Comparison of ENCODE assay signal across 20 cellular contexts in the genomic region with DNA sequence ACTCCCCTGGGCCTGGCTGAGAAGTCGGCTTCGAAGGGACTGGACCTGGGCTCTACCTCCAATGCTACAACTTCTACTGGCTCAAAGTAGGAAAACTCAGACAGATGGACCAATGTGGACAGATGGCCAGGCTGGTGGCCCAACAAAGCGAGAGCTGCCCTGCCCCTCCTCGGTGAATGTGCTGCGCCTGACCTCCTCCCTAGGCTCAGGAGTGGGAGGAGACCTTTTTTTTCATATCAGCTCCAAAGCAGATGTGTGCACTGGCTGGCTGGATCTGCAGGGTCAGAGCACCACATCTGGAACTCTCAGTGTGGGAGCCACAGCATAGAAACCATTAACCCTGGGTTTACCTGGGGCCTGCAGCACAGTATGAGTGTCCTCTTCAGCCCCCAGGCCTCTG. TPM values are rescaled to one million over a fixed set of nuclear protein-coding genes. Genes with fewer than 3 reads are reported as not detected.
DNase-seq lines count a peak whose midpoint lies in the region; ATAC-seq and TF ChIP-seq lines count a peak whose summit lies in the region.
"Had no signal": no experiment of that assay in that cellular context is flagged by ENCODE, and none has a peak within 500 bp of the region (broad histone marks: within the 10 kb centered on the region; RNA-seq: fewer than 3 reads in every experiment).

No MANE protein-coding gene starts in this region.

- no peak overlapping the region for H3K4me3 ChIP-seq in SK-N-SH (ENCODE audit: low read depth in 2 of 2, low read length in 1 of 2)
- H3K4me3 ChIP-seq in fibroblast of lung (replicated peaks in 1 of 4; ENCODE audit: control extremely low read depth in 1 of 4, insufficient read depth in 1 of 4, low read depth in 3 of 4, low read length in 4 of 4): no peak overlapping the region
- no peak overlapping the region for H3K4me3 ChIP-seq in neural progenitor cell
- H3K4me3 ChIP-seq in upper lobe of left lung: no peak overlapping the region

- H3K4me3 Mint-ChIP-seq in neural progenitor cell: no peak overlapping the region
- H3K4me3 Mint-ChIP-seq in stimulated activated memory B cell treated with anti-CD40 and anti-IgM and Interleukin-4, amounts not matched to agents 10 μg/mL and 1 μg/mL and 100 μg/mL, for 72 hours: no peak overlapping the region
- H3K4me3 Mint-ChIP-seq: H9; stimulated activated naive CD8-positive, alpha-beta T cell treated with anti-CD3 and anti-CD28 coated beads, Interleukin-15, Interleukin-2, amounts not matched to agents 100 ng/mL and 50 ng/mL, for 24 hours had no signal

- H3K9ac ChIP-seq in SK-N-SH (no peak overlapping the region), fibroblast of lung (ENCODE audit: insufficient read depth, low read length) (peak overlapping the region; percentile 12), neural progenitor cell (no peak overlapping the region)

- no peak for TF ChIP-seq EP300 in SK-N-SH (IDR thresholded peaks at IDR 0.05; ENCODE audit: borderline replicate concordance in 1 of 2, low read depth in 1 of 2, low read length in 1 of 2)
- TF ChIP-seq EP300 in upper lobe of left lung (IDR thresholded peaks at IDR 0.05): no peak

- H4K20me1 ChIP-seq in SK-N-SH (ENCODE audit: insufficient read depth) (peaks cover 87% of the 10 kb centered on the region), fibroblast of lung (ENCODE audit: control insufficient read depth, extremely low read depth, insufficient read depth, low read length) (no peaks in the 10 kb centered on the region), neural progenitor cell (ENCODE audit: low read depth) (peaks cover 42% of the 10 kb centered on the region)

- TF ChIP-seq RAD21 in SK-N-SH (IDR thresholded peaks at IDR 0.05; ENCODE audit: low read length): no peak

- POLR2A ChIA-PET in SK-N-SH (lab: Yijun Ruan, JAX): no interaction called here

- peak overlapping the region; percentile 29 for H3K27ac Mint-ChIP-seq in neural progenitor cell
- no peak overlapping the region for H3K27ac Mint-ChIP-seq in stimulated activated memory B cell treated with anti-CD40 and anti-IgM and Interleukin-4, amounts not matched to agents 10 μg/mL and 1 μg/mL and 100 μg/mL, for 72 hours
- H3K27ac Mint-ChIP-seq: stimulated activated naive CD8-positive, alpha-beta T cell treated with anti-CD3 and anti-CD28 coated beads, Interleukin-15, Interleukin-2, amounts not matched to agents 100 ng/mL and 50 ng/mL, for 24 hours had no signal

- H2AFZ ChIP-seq in SK-N-SH (ENCODE audit: low read depth): no peak overlapping the region
- no peak overlapping the region for H2AFZ ChIP-seq in fibroblast of lung (ENCODE audit: low read length)
- H2AFZ ChIP-seq in neural progenitor cell (replicated peaks): no peak overlapping the region

- peaks cover 2% of the 10 kb centered on the region for H3K36me3 Mint-ChIP-seq in neural progenitor cell
- peaks cover 16% of the 10 kb centered on the region for H3K36me3 Mint-ChIP-seq in stimulated activated memory B cell treated with anti-CD40 and anti-IgM and Interleukin-4, amounts not matched to agents 10 μg/mL and 1 μg/mL and 100 μg/mL, for 72 hours

- CTCF ChIA-PET in SK-N-SH (lab: Yijun Ruan, JAX): interaction anchor here (0.8 to 8.2 kb wide), 8 partner anchors 10 to 200 kb away, joined by 3 to 76 read pairs (median 3); partner anchors contain the start of gene HSD11B2

- no peak for ATAC-seq in SK-N-SH treated with all-trans-retinoic acid at 6 μM for 48 hours
- ATAC-seq in upper lobe of left lung (ENCODE audit: low FRiP score in 2 of 2): peak in 1 of 2 donors; percentile 12
- ATAC-seq in GM21423 (IDR thresholded peaks at IDR 0.05; ENCODE audit: unreplicated experiment): no peak
- no peak for ATAC-seq in stimulated activated memory B cell treated with anti-CD40 and anti-IgM and Interleukin-4, amounts not matched to agents 10 μg/mL and 1 μg/mL and 100 μg/mL, for 72 hours

- TF ChIP-seq POLR2A in upper lobe of left lung (IDR thresholded peaks at IDR 0.05): no peak

- H3K4me1 ChIP-seq in SK-N-SH (ENCODE audit: control insufficient read depth in 1 of 2, insufficient read depth in 2 of 2, low read depth in 1 of 2, low read length in 1 of 2) (peaks cover 14 to 56% of the 10 kb centered on the region in 2 experiments; a peak in 3 of 4 replicates), fibroblast of lung (ENCODE audit: control insufficient read depth, extremely low read depth, insufficient read depth, low read length) (peaks cover 19% of the 10 kb centered on the region), neural progenitor cell (no peaks in the 10 kb centered on the region), upper lobe of left lung (peaks cover 61 to 90% (median 74%) of the 10 kb centered on the region in 4 donors)

- H3K27me3 Mint-ChIP-seq in neural progenitor cell (ENCODE audit: insufficient read depth, low read depth): peaks cover 5% of the 10 kb centered on the region
- H3K27me3 Mint-ChIP-seq in stimulated activated memory B cell treated with anti-CD40 and anti-IgM and Interleukin-4, amounts not matched to agents 10 μg/mL and 1 μg/mL and 100 μg/mL, for 72 hours: no peaks in the 10 kb centered on the region
- H3K27me3 Mint-ChIP-seq: stimulated activated naive CD8-positive, alpha-beta T cell treated with anti-CD3 and anti-CD28 coated beads, Interleukin-15, Interleukin-2, amounts not matched to agents 100 ng/mL and 50 ng/mL, for 24 hours had no signal

- TF ChIP-seq CTCF in SK-N-SH (IDR thresholded peaks at IDR 0.05) (no peak), fibroblast of lung (conservative IDR thresholded peaks at IDR 0.05 in 1 of 2, IDR thresholded peaks at IDR 0.05 in 1 of 2; ENCODE audit: low read depth in 1 of 2, low read length in 2 of 2) (no peak), neural progenitor cell (IDR thresholded peaks at IDR 0.05) (no peak), upper lobe of left lung (IDR thresholded peaks at IDR 0.05) (no peak)

- no peaks in the 10 kb centered on the region for H3K9me3 ChIP-seq in SK-N-SH
- H3K9me3 ChIP-seq in fibroblast of lung (ENCODE audit: control insufficient read depth, insufficient read depth, low read depth, low read length): no peaks in the 10 kb centered on the region
- H3K9me3 ChIP-seq in neural progenitor cell (ENCODE audit: low read depth): no peaks in the 10 kb centered on the region
- no peaks in the 10 kb centered on the region for H3K9me3 ChIP-seq in upper lobe of left lung

- H3F3A ChIP-seq in SK-N-SH (replicated peaks; ENCODE audit: insufficient read depth): no peaks in the 10 kb centered on the region
- no peaks in the 10 kb centered on the region for H3F3A ChIP-seq in neural progenitor cell (ENCODE audit: low read depth)

- no peaks in the 10 kb centered on the region for H3K9me3 Mint-ChIP-seq in neural progenitor cell
- H3K9me3 Mint-ChIP-seq in stimulated activated memory B cell treated with anti-CD40 and anti-IgM and Interleukin-4, amounts not matched to agents 10 μg/mL and 1 μg/mL and 100 μg/mL, for 72 hours: no peaks in the 10 kb centered on the region
- H3K9me3 Mint-ChIP-seq: H9; stimulated activated naive CD8-positive, alpha-beta T cell treated with anti-CD3 and anti-CD28 coated beads, Interleukin-15, Interleukin-2, amounts not matched to agents 100 ng/mL and 50 ng/mL, for 24 hours had no signal

- peaks cover 0 to 4% of the 10 kb centered on the region in 2 experiments for H3K36me3 ChIP-seq in SK-N-SH (replicated peaks in 1 of 2; ENCODE audit: control insufficient read depth in 1 of 2, insufficient read depth in 2 of 2, low read length in 1 of 2)
- peaks cover 2% of the 10 kb centered on the region for H3K36me3 ChIP-seq in fibroblast of lung (ENCODE audit: control insufficient read depth, insufficient read depth, low read length)
- H3K36me3 ChIP-seq in neural progenitor cell: no peaks in the 10 kb centered on the region
- H3K36me3 ChIP-seq in upper lobe of left lung: peaks cover 0 to 11% (median 0%) of the 10 kb centered on the region in 4 donors

- H3K27ac ChIP-seq in SK-N-SH (ENCODE audit: low read depth in 2 of 2, low read length in 1 of 2) (peak overlapping the region in 1 of 2 experiments; percentile 30; a peak in 1 of 4 replicates), fibroblast of lung (ENCODE audit: insufficient read depth, low read length) (no peak overlapping the region), neural progenitor cell (no peak overlapping the region), upper lobe of left lung (peak overlapping the region; percentile 70 to 88 (median 84))

- H3K27me3 ChIP-seq in SK-N-SH (ENCODE audit: insufficient read depth) (no peaks in the 10 kb centered on the region), fibroblast of lung (ENCODE audit: control insufficient read depth, insufficient read depth, low read length) (no peaks in the 10 kb centered on the region), neural progenitor cell (no peaks in the 10 kb centered on the region), upper lobe of left lung (no peaks in the 10 kb centered on the region)

- 96% methylated on average over 3 of the region's 5 CpGs for WGBS in SK-N-SH (ENCODE audit: low lambda C conversion rate)
- 72 to 93% methylated on average over 5 of the region's 5 CpGs for WGBS in upper lobe of left lung, 2 donors

- no peak for DNase-seq in SK-N-SH
- no peak for DNase-seq in fibroblast of lung (ENCODE audit: low read depth in 2 of 2)
- no peak for DNase-seq in neural progenitor cell (ENCODE audit: low spot score)
- no peak for DNase-seq in upper lobe of left lung
- no peak for DNase-seq in NCI-H2196 (lab: John Stamatoyannopoulos, UW; ENCODE audit: unreplicated experiment)
- DNase-seq: activated CD4-positive, alpha-beta T cell treated with anti-CD3 and anti-CD28 coated beads for 4 hours; activated T-cell treated with anti-CD3 and anti-CD28 coated beads, Interleukin-2, amount 50 U/mL, for 48 hours; COR-L47; H9; NCI-H1092; NCI-H226; SW 1271 had no signal

- H3K4me1 Mint-ChIP-seq in neural progenitor cell: peaks cover 14% of the 10 kb centered on the region
- peaks cover 72% of the 10 kb centered on the region for H3K4me1 Mint-ChIP-seq in stimulated activated memory B cell treated with anti-CD40 and anti-IgM and Interleukin-4, amounts not matched to agents 10 μg/mL and 1 μg/mL and 100 μg/mL, for 72 hours

- no peaks in the 10 kb centered on the region for H3K9me2 ChIP-seq in SK-N-SH

- H3K4me2 ChIP-seq in SK-N-SH (peak overlapping the region; percentile 44; the same call in 1 of the 2 replicates), fibroblast of lung (ENCODE audit: extremely low read depth, insufficient read depth, low read length) (no peak overlapping the region), neural progenitor cell (no peak overlapping the region)

- H3K79me2 ChIP-seq in SK-N-SH (ENCODE audit: insufficient read depth) (peaks cover 61% of the 10 kb centered on the region), fibroblast of lung (ENCODE audit: control insufficient read depth, insufficient read depth, low read length) (peaks cover 30% of the 10 kb centered on the region), neural progenitor cell (ENCODE audit: low read depth) (no peaks in the 10 kb centered on the region)

RNA-seq across cellular contexts. Expression of gene ATP6V0D1, which starts 20.8 kb away (rescaled TPM):
- polyA plus RNA-seq in SK-N-SH (2012; rRNA removed): 111 and 135 TPM in 2 replicates
- polyA plus RNA-seq in SK-N-SH (2012; cell fraction: cytosol; rRNA removed): 86.6 and 113 TPM in 2 replicates
- 102 and 104 TPM in 2 replicates for polyA plus RNA-seq in SK-N-SH (2012; cell fraction: nucleus; rRNA removed)
- 68.1 and 91.2 TPM in 2 replicates for total RNA-seq in fibroblast of lung
- polyA plus RNA-seq in fibroblast of lung: 183 and 230 TPM in 2 replicates
- 128 and 158 TPM in 2 replicates for polyA plus RNA-seq in fibroblast of lung (2012)
- polyA minus RNA-seq in fibroblast of lung (ENCODE audit: low replicate concordance): 647 and 705 TPM in 2 replicates
- 29.7 and 42.0 TPM in 2 replicates for total RNA-seq in neural progenitor cell (ENCODE audit: low replicate concordance)
- total RNA-seq in upper lobe of left lung: 100 to 1,000 TPM in 4 of 6 donors, 10 to 100 TPM in 2; 69.1 to 221 (median 147) TPM

RNA-seq across cellular contexts. Expression of gene AGRP, which starts 23.2 kb away (rescaled TPM):
- polyA plus RNA-seq in SK-N-SH (2012; rRNA removed) (not detected in 2 replicates), fibroblast of lung (not detected in 2 replicates)
- polyA plus RNA-seq in SK-N-SH (2012; cell fraction: cytosol; rRNA removed): not detected in 2 replicates
- polyA plus RNA-seq in SK-N-SH (2012; cell fraction: nucleus; rRNA removed): not detected in 2 replicates
- total RNA-seq in fibroblast of lung (not detected in 2 replicates), neural progenitor cell (ENCODE audit: low replicate concordance) (not detected in 2 replicates), upper lobe of left lung (1 to 10 TPM in 3 of 6 donors, not detected in 3; 3.5 to 7.6 (median 3.8) TPM)
- polyA plus RNA-seq in fibroblast of lung (2012): not detected in 2 replicates
- polyA minus RNA-seq in fibroblast of lung (ENCODE audit: low replicate concordance): not detected in 2 replicates
- total RNA-seq: A172, aorta, H9, lower leg skin, OCI-LY7 had no signal

RNA-seq across cellular contexts. Expression of gene HSD11B2, which starts 29.2 kb away (rescaled TPM):
- 0.19 and 0.23 TPM in 2 replicates for polyA plus RNA-seq in SK-N-SH (2012; rRNA removed)
- polyA plus RNA-seq in SK-N-SH (2012; cell fraction: cytosol; rRNA removed): 0.08 and 0.10 TPM in 2 replicates
- 0.58 and 0.75 TPM in 2 replicates for polyA plus RNA-seq in SK-N-SH (2012; cell fraction: nucleus; rRNA removed)
- under 0.01 TPM in 1 of 2 replicates, not detected in the other for total RNA-seq in fibroblast of lung
- 0.09 and 0.15 TPM in 2 replicates for polyA plus RNA-seq in fibroblast of lung
- 0.14 and 0.26 TPM in 2 replicates for polyA plus RNA-seq in fibroblast of lung (2012)
- not detected in 2 replicates for polyA minus RNA-seq in fibroblast of lung (ENCODE audit: low replicate concordance)
- 1.6 TPM in 1 of 2 replicates, not detected in the other for total RNA-seq in neural progenitor cell (ENCODE audit: low replicate concordance)
- total RNA-seq in upper lobe of left lung: 1 to 10 TPM in 5 of 6 donors, under 1 TPM in 1; 0.78 to 5.0 (median 1.6) TPM
- total RNA-seq: A172, OCI-LY7 had no signal

RNA-seq across cellular contexts. Expression of gene ZDHHC1, which starts 43.9 kb away (rescaled TPM):
- polyA plus RNA-seq in SK-N-SH (2012; rRNA removed): 14.2 and 15.8 TPM in 2 replicates
- 6.2 and 10.5 TPM in 2 replicates for polyA plus RNA-seq in SK-N-SH (2012; cell fraction: cytosol; rRNA removed)
- 39.7 and 44.1 TPM in 2 replicates for polyA plus RNA-seq in SK-N-SH (2012; cell fraction: nucleus; rRNA removed)
- total RNA-seq in fibroblast of lung: 4.4 and 6.4 TPM in 2 replicates
- polyA plus RNA-seq in fibroblast of lung: 2.3 and 2.7 TPM in 2 replicates
- polyA plus RNA-seq in fibroblast of lung (2012): 4.7 TPM in 2 replicates
- 4.3 and 29.2 TPM in 2 replicates for polyA minus RNA-seq in fibroblast of lung (ENCODE audit: low replicate concordance)
- total RNA-seq in neural progenitor cell (ENCODE audit: low replicate concordance): 1.5 and 2.2 TPM in 2 replicates
- 10 to 100 TPM; 14.7 to 49.2 (median 21.4) TPM for total RNA-seq in upper lobe of left lung
- total RNA-seq: OCI-LY7 had no signal

Comparison
In these comparisons a context has a peak if more than half of its experiments do, and no peak if none do; other contexts are left out.
1. H3K27ac ChIP-seq: peak in upper lobe of left lung (4 of 4); none in fibroblast of lung (single experiment) and neural progenitor cell (single experiment).